11 cellular contexts compared by ENCODE assay signal in genomic region chr5:157486861-157487260, GRCh38. TPM values are rescaled to one million over a fixed set of nuclear protein-coding genes. Genes with fewer than 3 reads are reported as not detected.
DNase-seq lines count a peak whose midpoint lies in the region; ATAC-seq, FAIRE-seq and TF ChIP-seq lines count a peak whose summit lies in the region.
"Had no signal": no experiment of that assay in that cellular context is flagged by ENCODE, and none has a peak within 500 bp of the region (broad histone marks: within the 10 kb centered on the region; RNA-seq: fewer than 3 reads in every experiment).

No MANE protein-coding gene starts in this region.

- no peaks in the 10 kb centered on the region for H3K9me3 Mint-ChIP-seq in mesothelial cell of epicardium

- no peaks in the 10 kb centered on the region for H3K36me3 ChIP-seq in A673 (ENCODE audit: insufficient read depth, low read length, poor library complexity, severe bottlenecking)

- H3K4me3 ChIP-seq in A673 (ENCODE audit: low read depth, low read length, poor library complexity, severe bottlenecking), result no peak overlapping the region

- TF ChIP-seq CTCF in A673 (conservative IDR thresholded peaks at IDR 0.05; ENCODE audit: low read depth, low read length) (no peak), mesothelial cell of epicardium (IDR thresholded peaks at IDR 0.05; ENCODE audit: unreplicated experiment) (no peak)

- no peak for DNase-seq in left colon
- no peak for DNase-seq in A673 (ENCODE audit: low spot score)
- DNase-seq in RCC 7860 (ENCODE audit: low spot score), result no peak
- no peak for DNase-seq in mesothelial cell of epicardium (ENCODE audit: low spot score in 2 of 2, unreplicated experiment in 2 of 2)
- DNase-seq: KG1, T1000 had no signal

- H3K36me3 Mint-ChIP-seq in mesothelial cell of epicardium, result peaks cover 32% of the 10 kb centered on the region

- no peak overlapping the region for H3K4me3 Mint-ChIP-seq in mesothelial cell of epicardium
- H3K4me3 Mint-ChIP-seq: activated naive CD8-positive, alpha-beta T cell had no signal

- peak; percentile 44 for ATAC-seq in GM18505 (IDR thresholded peaks at IDR 0.05; ENCODE audit: unreplicated experiment)
- ATAC-seq in GM19455 (IDR thresholded peaks at IDR 0.05; ENCODE audit: unreplicated experiment), result peak; percentile 40
- peak; percentile 48 for ATAC-seq in HG03159 (IDR thresholded peaks at IDR 0.05; ENCODE audit: unreplicated experiment)
- ATAC-seq in left colon, result peak; percentile 37

- H3K4me1 ChIP-seq in A673 (ENCODE audit: insufficient read depth, low read length, poor library complexity, severe bottlenecking), result no peaks in the 10 kb centered on the region

- intact Hi-C loops in left colon (cut with DNase I, micrococcal nuclease) (no loop called here), A673 (cut with micrococcal nuclease; ENCODE audit: unreplicated experiment) (no loop called here)

- POLR2A ChIA-PET in A673 (lab: Charles Lee; ENCODE audit: low non-redundant PET), result no interaction called here

- TF ChIP-seq POLR2A in GM18505 (IDR thresholded peaks at IDR 0.05; ENCODE audit: borderline replicate concordance, extremely low read depth, insufficient read depth, insufficient read length), result no peak

- CTCF ChIA-PET in A673 (lab: Charles Lee), result no interaction called here

- no peaks in the 10 kb centered on the region for H3K27me3 Mint-ChIP-seq in mesothelial cell of epicardium (ENCODE audit: low read depth)
- H3K27me3 Mint-ChIP-seq: activated naive CD8-positive, alpha-beta T cell had no signal

- no peak overlapping the region for H3K27ac Mint-ChIP-seq in mesothelial cell of epicardium
- H3K27ac Mint-ChIP-seq: activated naive CD8-positive, alpha-beta T cell had no signal

- H3K9me3 ChIP-seq in A673 (ENCODE audit: low read depth, low read length, poor library complexity, severe bottlenecking), result no peaks in the 10 kb centered on the region

- H3K4me1 Mint-ChIP-seq in mesothelial cell of epicardium, result no peaks in the 10 kb centered on the region

- BruUV-seq in A673 (replicated peaks; lab: Mats Ljungman, UMichigan), result no TSS peak

- H3K27ac ChIP-seq in A673 (ENCODE audit: low read depth, low read length, poor library complexity, severe bottlenecking), result no peak overlapping the region

- no peaks in the 10 kb centered on the region for H3K27me3 ChIP-seq in A673 (replicated peaks; ENCODE audit: insufficient read depth, low read depth, low read length, poor library complexity)

- FAIRE-seq in RCC 7860 (lab: Jason Lieb, UNC), result no peak
- FAIRE-seq: H1 had no signal

RNA-seq across cellular contexts. Expression of gene NIPAL4, which starts 26.8 kb away (rescaled TPM):
- under 1 TPM in 1 of 2 donors, not detected in 1; 0.84 TPM for total RNA-seq in left colon
- total RNA-seq in A673 (2021), result not detected in 2 replicates
- 0.18 to 0.49 TPM (median 0.40 TPM) in 3 replicates for total RNA-seq in mesothelial cell of epicardium
